8 cellular contexts compared by ENCODE assay signal in genomic region chr9:129035838-129036237, GRCh38. TPM values are rescaled to one million over a fixed set of nuclear protein-coding genes. Genes with fewer than 3 reads are reported as not detected.
DNase-seq lines count a peak whose midpoint lies in the region; ATAC-seq and TF ChIP-seq lines count a peak whose summit lies in the region.
"Not testable (repeated sequence)": the region's sequence is repeated elsewhere in the genome, so short reads cannot be mapped to it uniquely, and the experiment has no call there.

No MANE protein-coding gene starts in this region.

- H2AFZ ChIP-seq in hepatocyte = peak overlapping the region; percentile 79

- H3K36me3 Mint-ChIP-seq in activated T-cell treated with anti-CD3 and anti-CD28 coated beads, Interleukin-2, amount 50 U/mL, for 4 hours (ENCODE audit: insufficient read depth); natural killer cell treated with Interleukin-12 subunit alpha and Interleukin-12 subunit beta and Interleukin-15 and Interleukin-18, amount 100 ng/mL, for 72 hours: not testable (repeated sequence)
- H3K36me3 Mint-ChIP-seq in dendritic cell treated with granulocyte-macrophage colony-stimulating factor and Interleukin-4, amounts not matched to agents 40 ng/mL and 50 ng/mL, for 4 days (ENCODE audit: low read depth) = peaks cover 28% of the 10 kb centered on the region

- H3K27me3 ChIP-seq in BLaER1 treated with 17β-estradiol and CSF1 and Interleukin-3, amounts not matched to agents 10 nM and 100 nM; hepatocyte; stomach: not testable (repeated sequence)

- TF ChIP-seq EP300 in stomach (IDR thresholded peaks at IDR 0.05) = not testable (repeated sequence)

- not testable (repeated sequence) for H3K27me3 Mint-ChIP-seq in activated T-cell treated with anti-CD3 and anti-CD28 coated beads, Interleukin-2, amount 50 U/mL, for 4 hours (ENCODE audit: low read depth); dendritic cell treated with granulocyte-macrophage colony-stimulating factor and Interleukin-4, amounts not matched to agents 40 ng/mL and 50 ng/mL, for 4 days; natural killer cell treated with Interleukin-12 subunit alpha and Interleukin-12 subunit beta and Interleukin-15 and Interleukin-18, amount 100 ng/mL, for 72 hours

- peaks cover 25 to 33% (median 27%) of the 10 kb centered on the region in 10 experiments for H3K4me1 ChIP-seq in BLaER1 treated with 17β-estradiol and CSF1 and Interleukin-3, amounts not matched to agents 10 nM and 100 nM
- not testable (repeated sequence) for H3K4me1 ChIP-seq in HEK293 (ENCODE audit: control insufficient read depth, insufficient read depth, low read length)
- peaks cover 16% of the 10 kb centered on the region for H3K4me1 ChIP-seq in hepatocyte (ENCODE audit: insufficient read depth)
- H3K4me1 ChIP-seq in stomach = peaks cover 25 to 44% (median 37%) of the 10 kb centered on the region in 4 donors

- H3K9me3 ChIP-seq in BLaER1 treated with 17β-estradiol and CSF1 and Interleukin-3, amounts not matched to agents 10 nM and 100 nM (replicated peaks in 1 of 11); HEK293 (ENCODE audit: control insufficient read depth, insufficient read depth, low read depth, low read length); hepatocyte (ENCODE audit: low read depth); stomach: not testable (repeated sequence)

- H3K36me3 ChIP-seq in BLaER1 treated with 17β-estradiol and CSF1 and Interleukin-3, amounts not matched to agents 10 nM and 100 nM = peaks cover 5 to 16% (median 12%) of the 10 kb centered on the region in 11 experiments; a peak in 21 of 22 replicates
- H3K36me3 ChIP-seq in HEK293 (ENCODE audit: control insufficient read depth in 2 of 2, insufficient read depth in 1 of 2, low read length in 2 of 2); hepatocyte (replicated peaks; ENCODE audit: insufficient read depth, low read depth); stomach: not testable (repeated sequence)

- peak overlapping the region; percentile 97 for H3K4me3 Mint-ChIP-seq in activated T-cell treated with anti-CD3 and anti-CD28 coated beads, Interleukin-2, amount 50 U/mL, for 4 hours
- H3K4me3 Mint-ChIP-seq in dendritic cell treated with granulocyte-macrophage colony-stimulating factor and Interleukin-4, amounts not matched to agents 40 ng/mL and 50 ng/mL, for 4 days = peak overlapping the region; percentile 94
- H3K4me3 Mint-ChIP-seq in natural killer cell treated with Interleukin-12 subunit alpha and Interleukin-12 subunit beta and Interleukin-15 and Interleukin-18, amount 100 ng/mL, for 72 hours = peak overlapping the region; percentile 95

- not testable (repeated sequence) for TF ChIP-seq CTCF in HEK293 (tag by site-specific recombination; IDR thresholded peaks at IDR 0.05); hepatocyte (IDR thresholded peaks at IDR 0.05; ENCODE audit: poor library complexity); stomach (IDR thresholded peaks at IDR 0.05)

- peak; percentile 1 to 7 for ATAC-seq in activated T-cell treated with anti-CD3 and anti-CD28 coated beads, Interleukin-2, amount 50 U/mL, for 4 hours
- ATAC-seq in natural killer cell treated with Interleukin-12 subunit alpha and Interleukin-12 subunit beta and Interleukin-15 and Interleukin-18, amount 100 ng/mL, for 72 hours = not testable (repeated sequence)

- WGBS in hepatocyte (ENCODE audit: low lambda C conversion rate, missing lambda C conversion rate) = 68% methylated on average over 13 of the region's 13 CpGs
- 27 to 39% (median 36%) methylated on average over 7 to 13 of the region's 13 CpGs for WGBS in stomach, 5 donors

- H3K4me3 ChIP-seq in BLaER1 treated with 17β-estradiol and CSF1 and Interleukin-3, amounts not matched to agents 10 nM and 100 nM = peak overlapping the region; percentile 50 to 98 (median 92); a peak in 19 of 20 replicates
- H3K4me3 ChIP-seq in HEK293 (ENCODE audit: low read depth, low read length) (peak overlapping the region; percentile 14; the same call in 1 of the 2 replicates), stomach (peak overlapping the region; percentile 69 to 99 (median 92))
- H3K4me3 ChIP-seq in hepatocyte = not testable (repeated sequence)

- peak overlapping the region; percentile 57 to 91 (median 72) for H3K9ac ChIP-seq in BLaER1 treated with 17β-estradiol and CSF1 and Interleukin-3, amounts not matched to agents 10 nM and 100 nM

- H3K9me3 Mint-ChIP-seq in activated T-cell treated with anti-CD3 and anti-CD28 coated beads, Interleukin-2, amount 50 U/mL, for 4 hours; dendritic cell treated with granulocyte-macrophage colony-stimulating factor and Interleukin-4, amounts not matched to agents 40 ng/mL and 50 ng/mL, for 4 days; natural killer cell treated with Interleukin-12 subunit alpha and Interleukin-12 subunit beta and Interleukin-15 and Interleukin-18, amount 100 ng/mL, for 72 hours: not testable (repeated sequence)

- not testable (repeated sequence) for H3K9me2 ChIP-seq in hepatocyte (replicated peaks; ENCODE audit: insufficient read depth)

- CTCF ChIA-PET in HEK293 (lab: Yijun Ruan, JAX) = interaction anchor here (0.6 to 2.5 kb wide), 4 partner anchors 28 to 697 kb away, joined by 3 to 17 read pairs (median 4); no protein-coding TSS in a partner anchor

- H4K20me1 ChIP-seq in BLaER1 treated with 17β-estradiol and CSF1 and Interleukin-3, amounts not matched to agents 10 nM and 100 nM = peaks cover 0 to 41% (median 30%) of the 10 kb centered on the region in 11 experiments; a peak in 17 of 22 replicates
- not testable (repeated sequence) for H4K20me1 ChIP-seq in hepatocyte (ENCODE audit: insufficient read depth, poor library complexity, severe bottlenecking)

- peaks cover 39% of the 10 kb centered on the region for H3K79me2 ChIP-seq in hepatocyte

- H3K4me1 Mint-ChIP-seq in activated T-cell treated with anti-CD3 and anti-CD28 coated beads, Interleukin-2, amount 50 U/mL, for 4 hours (ENCODE audit: low read depth) = peaks cover 32% of the 10 kb centered on the region
- H3K4me1 Mint-ChIP-seq in dendritic cell treated with granulocyte-macrophage colony-stimulating factor and Interleukin-4, amounts not matched to agents 40 ng/mL and 50 ng/mL, for 4 days (ENCODE audit: low read depth) = peaks cover 30% of the 10 kb centered on the region
- H3K4me1 Mint-ChIP-seq in natural killer cell treated with Interleukin-12 subunit alpha and Interleukin-12 subunit beta and Interleukin-15 and Interleukin-18, amount 100 ng/mL, for 72 hours (ENCODE audit: low read depth in 2 of 2) = peaks cover 17 to 25% of the 10 kb centered on the region in 2 donors

- intact Hi-C loops in dendritic cell treated with granulocyte-macrophage colony-stimulating factor and Interleukin-4, amounts not matched to agents 40 ng/mL and 50 ng/mL, for 4 days (cut with micrococcal nuclease) = loop anchor here (1.0 kb wide), 1 partner anchor 8 kb away; the partner anchor contains the start of gene SH3GLB2
- intact Hi-C loops in stomach (cut with DNase I; ENCODE audit: low total_unique reads) = not testable (repeated sequence)

- peak overlapping the region; percentile 90 for H3K27ac Mint-ChIP-seq in dendritic cell treated with granulocyte-macrophage colony-stimulating factor and Interleukin-4, amounts not matched to agents 40 ng/mL and 50 ng/mL, for 4 days
- H3K27ac Mint-ChIP-seq in natural killer cell treated with Interleukin-12 subunit alpha and Interleukin-12 subunit beta and Interleukin-15 and Interleukin-18, amount 100 ng/mL, for 72 hours = peak overlapping the region; percentile 74 to 83

- H3K27ac ChIP-seq in BLaER1 treated with 17β-estradiol and CSF1 and Interleukin-3, amounts not matched to agents 10 nM and 100 nM = peak overlapping the region in 10 of 11 experiments; percentile 31 to 72 (median 52); a peak in 18 of 22 replicates
- H3K27ac ChIP-seq in HEK293 (ENCODE audit: extremely low read depth, low read depth, low read length) (peak overlapping the region; percentile 62), hepatocyte (peak overlapping the region; percentile 43), stomach (peak overlapping the region; percentile 78 to 89 (median 82))

- peak overlapping the region; percentile 58 to 90 (median 73) for H3K4me2 ChIP-seq in BLaER1 treated with 17β-estradiol and CSF1 and Interleukin-3, amounts not matched to agents 10 nM and 100 nM
- H3K4me2 ChIP-seq in hepatocyte = peak overlapping the region; percentile 71

- not testable (repeated sequence) for TF ChIP-seq POLR2A in stomach (IDR thresholded peaks at IDR 0.05)

- POLR2A ChIA-PET in HEK293 (lab: Yijun Ruan, JAX) = interaction anchor here (1.0 to 2.1 kb wide), 6 partner anchors 8 to 96 kb away, joined by 3 to 16 read pairs (median 6); partner anchors contain the start of genes DOLPP1 and SH3GLB2

- DNase-seq in NCI-H774 (lab: John Stamatoyannopoulos, UW) = peak; percentile 57
- not testable (repeated sequence) for DNase-seq in activated T-cell treated with anti-CD3 and anti-CD28 coated beads, Interleukin-2, amount 50 U/mL, for 4 hours; hepatocyte (ENCODE audit: low spot score); natural killer cell treated with Interleukin-12 subunit alpha and Interleukin-12 subunit beta and Interleukin-15 and Interleukin-18, amount 100 ng/mL, for 72 hours (ENCODE audit: low spot score); stomach

RNA-seq across cellular contexts. Expression of gene MIGA2, which starts 0.6 kb away (rescaled TPM):
- 10 to 100 TPM; 42.4 to 50.9 (median 46.6) TPM for total RNA-seq in activated T-cell treated with anti-CD3 and anti-CD28 coated beads, Interleukin-2, amount 50 U/mL, for 4 hours
- total RNA-seq in hepatocyte (16.8 and 29.5 TPM in 2 replicates), stomach (100 to 1,000 TPM in 1 of 5 donors, 10 to 100 TPM in 4; 34.5 to 175 (median 49.0) TPM)
- polyA plus RNA-seq in hepatocyte (23.4 and 33.3 TPM in 2 replicates), stomach (10 to 100 TPM in 2 of 3 donors, 1 to 10 TPM in 1; 9.0 to 28.2 (median 10.4) TPM)
- 10 to 100 TPM; 42.4 to 82.6 TPM for total RNA-seq in natural killer cell treated with Interleukin-12 subunit alpha and Interleukin-12 subunit beta and Interleukin-15 and Interleukin-18, amount 100 ng/mL, for 72 hours

RNA-seq across cellular contexts. Expression of gene SH3GLB2, which starts 7.7 kb away (rescaled TPM):
- total RNA-seq in activated T-cell treated with anti-CD3 and anti-CD28 coated beads, Interleukin-2, amount 50 U/mL, for 4 hours = 10 to 100 TPM; 37.5 to 43.2 (median 40.9) TPM
- total RNA-seq in hepatocyte = 68.3 and 85.4 TPM in 2 replicates
- polyA plus RNA-seq in hepatocyte = 124 and 189 TPM in 2 replicates
- 10 to 100 TPM; 57.8 to 99.0 TPM for total RNA-seq in natural killer cell treated with Interleukin-12 subunit alpha and Interleukin-12 subunit beta and Interleukin-15 and Interleukin-18, amount 100 ng/mL, for 72 hours
- total RNA-seq in stomach = 100 to 1,000 TPM in 4 of 5 donors, 10 to 100 TPM in 1; 50.5 to 408 (median 138) TPM
- 100 to 1,000 TPM in 2 of 3 donors, 10 to 100 TPM in 1; 58.2 to 113 (median 102) TPM for polyA plus RNA-seq in stomach

RNA-seq across cellular contexts. Expression of gene DOLPP1, which starts 45.1 kb away (rescaled TPM):
- 10 to 100 TPM; 27.5 to 30.5 (median 30.3) TPM for total RNA-seq in activated T-cell treated with anti-CD3 and anti-CD28 coated beads, Interleukin-2, amount 50 U/mL, for 4 hours
- total RNA-seq in hepatocyte (16.2 and 23.8 TPM in 2 replicates), stomach (10 to 100 TPM in 4 of 5 donors, 1 to 10 TPM in 1; 5.5 to 84.0 (median 17.4) TPM)
- polyA plus RNA-seq in hepatocyte (17.2 and 20.6 TPM in 2 replicates), stomach (10 to 100 TPM in 1 of 3 donors, 1 to 10 TPM in 2; 3.4 to 11.4 (median 8.3) TPM)
- 10 to 100 TPM; 18.6 to 24.1 TPM for total RNA-seq in natural killer cell treated with Interleukin-12 subunit alpha and Interleukin-12 subunit beta and Interleukin-15 and Interleukin-18, amount 100 ng/mL, for 72 hours
